ENCODE assay signal across 19 cellular contexts in the genomic region with DNA sequence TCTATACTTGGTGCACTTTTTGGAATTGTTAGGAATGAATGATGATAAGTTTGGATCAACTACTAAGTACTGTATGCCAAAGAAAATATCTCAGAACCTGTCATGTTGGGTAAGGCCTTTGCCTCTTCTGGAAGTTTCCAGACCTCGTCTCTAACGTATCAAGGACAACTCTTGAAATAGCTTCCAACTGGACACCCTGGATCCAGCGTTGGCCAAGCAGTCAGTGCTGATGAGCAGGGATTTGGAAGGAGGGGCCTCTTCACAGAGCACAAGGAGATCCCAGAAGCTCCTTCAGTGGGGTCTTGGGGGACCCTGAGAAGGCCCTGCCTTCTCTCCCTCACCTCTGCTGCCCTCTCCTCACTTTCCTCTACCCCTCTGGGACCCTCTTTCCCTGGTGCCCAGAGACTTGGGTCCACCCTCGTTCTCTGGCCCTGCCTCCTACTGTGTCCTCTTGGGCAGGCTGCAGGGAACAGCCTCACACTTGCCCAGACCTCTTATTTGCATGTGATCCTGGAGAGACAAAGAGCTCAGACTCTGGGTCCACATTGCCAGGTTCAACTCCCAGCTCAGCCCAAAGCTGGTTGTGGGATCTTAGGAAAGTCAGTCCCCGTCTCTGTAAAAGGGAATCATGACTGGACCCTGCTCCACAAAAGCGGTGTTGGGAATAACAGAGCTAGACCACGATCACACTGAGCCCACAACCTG.
"Had no signal": no experiment of that assay in that cellular context is flagged by ENCODE, and none has a peak within 500 bp of the region (broad histone marks: within the 10 kb centered on the region; RNA-seq: fewer than 3 reads in every experiment).

No MANE protein-coding gene starts in this region.

- ATAC-seq: activated T-cell treated with anti-CD3 and anti-CD28 coated beads, Interleukin-2, amount 50 U/mL, for 4 hours; naive thymus-derived CD8-positive, alpha-beta T cell; stimulated activated naive CD8-positive, alpha-beta T cell treated with anti-CD3 and anti-CD28 coated beads, Interleukin-15, Interleukin-2, amounts not matched to agents 100 U/mL and 50 U/mL, for 24 hours had no signal

- H3K36me3 ChIP-seq: neural progenitor cell, tibial nerve, vagina had no signal

- H3K9me3 ChIP-seq: tibial nerve, vagina had no signal

- H3K9ac ChIP-seq: neural progenitor cell had no signal

- DNase-seq: activated CD4-positive, alpha-beta T cell treated with anti-CD3 and anti-CD28 coated beads for 4 hours; activated CD4-positive, alpha-beta T cell treated with anti-CD3 and anti-CD28 coated beads, Interleukin-2, amount 50 U/mL, for 48 hours; activated CD4-positive, CD25-positive, alpha-beta regulatory T cell; activated CD8-positive, alpha-beta memory T cell treated with anti-CD3 and anti-CD28 coated beads, Interleukin-2, amount 50 U/mL, for 48 hours; activated naive CD4-positive, alpha-beta T cell; activated naive CD8-positive, alpha-beta T cell treated with anti-CD3 and anti-CD28 coated beads for 36 hours; activated T-cell treated with anti-CD3 and anti-CD28 coated beads, Interleukin-2, amount 50 U/mL, for 4 hours; amniotic stem cell; kidney; naive thymus-derived CD8-positive, alpha-beta T cell; retina; stimulated activated CD4-positive, alpha-beta T cell treated with anti-CD3 and anti-CD28 coated beads, Interleukin-12 subunit alpha, Interleukin-12 subunit beta, amount 100 ng/mL, for 4 hours; stimulated activated CD4-positive, alpha-beta T cell treated with anti-CD3 and anti-CD28 coated beads, Interleukin-4, amount 100 ng/mL, for 4 hours; stimulated activated naive CD8-positive, alpha-beta T cell treated with anti-CD3 and anti-CD28 coated beads, Interleukin-15, Interleukin-2, amounts not matched to agents 100 U/mL and 50 U/mL, for 24 hours had no signal

- H2AFZ ChIP-seq: neural progenitor cell had no signal

- H3K4me2 ChIP-seq: neural progenitor cell had no signal

- H3K4me1 ChIP-seq: vagina had no signal

- H3K27ac ChIP-seq: epithelial cell of prostate, neural progenitor cell, vagina had no signal

- H3K4me3 ChIP-seq: lung, neural progenitor cell, tibial nerve, vagina had no signal

- H3K27me3 ChIP-seq: neural progenitor cell, tibial nerve, vagina had no signal
